ENCODE assay signal across 27 cellular contexts in the genomic region with DNA sequence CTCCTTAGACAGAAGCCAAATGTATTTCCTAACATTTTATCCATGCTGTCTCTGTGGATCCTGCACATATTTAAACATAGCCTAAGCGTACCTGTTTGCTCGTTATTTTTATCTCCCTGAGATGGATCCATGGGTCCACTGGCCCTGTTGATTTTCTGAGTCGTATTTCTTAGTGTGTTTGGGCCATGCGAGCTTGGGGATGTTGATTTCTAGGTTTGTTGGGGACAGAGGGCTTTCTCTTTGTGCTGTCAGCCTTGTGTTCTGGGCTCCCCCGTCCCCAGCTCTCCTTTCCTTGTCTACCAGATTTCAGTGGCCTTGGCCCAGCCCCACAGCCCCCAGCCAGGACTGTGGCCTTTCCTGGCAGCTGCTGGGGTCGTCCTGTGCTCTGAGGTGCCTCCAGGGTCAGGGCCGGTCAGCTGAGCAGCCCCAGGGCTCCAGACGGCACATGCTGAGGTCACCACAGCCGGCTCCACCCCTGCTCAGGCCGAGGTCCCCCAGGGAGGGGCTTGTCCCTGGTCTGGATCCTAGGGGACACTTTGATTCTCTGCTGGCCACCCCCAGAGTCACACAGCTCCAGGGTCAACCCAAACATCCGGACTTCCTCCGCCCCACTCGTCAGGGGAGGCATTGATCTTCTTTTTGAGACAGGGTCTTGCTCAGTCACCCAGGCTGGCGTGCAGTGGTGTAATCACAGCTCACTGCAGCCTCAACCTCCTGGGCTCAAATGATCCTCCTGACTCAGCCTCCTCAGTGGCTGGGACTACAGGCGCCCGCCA. TPM values are rescaled to one million over a fixed set of nuclear protein-coding genes. Genes with fewer than 3 reads are reported as not detected.
"Had no signal": no experiment of that assay in that cellular context is flagged by ENCODE, and none has a peak within 500 bp of the region (broad histone marks: within the 10 kb centered on the region; RNA-seq: fewer than 3 reads in every experiment).

No MANE protein-coding gene starts in this region.

- ATAC-seq: activated T-cell treated with anti-CD3 and anti-CD28 coated beads, Interleukin-2, amount 50 U/mL, for 4 hours; gastrocnemius medialis; heart left ventricle; mucosa of descending colon; psoas muscle; right cardiac atrium; stimulated activated naive CD8-positive, alpha-beta T cell treated with anti-CD3 and anti-CD28 coated beads, Interleukin-15, amount 100 ng/mL, for 72 hours; T-cell had no signal

- H3K27ac ChIP-seq: coronary artery, esophagus squamous epithelium, gastrocnemius medialis, heart left ventricle, psoas muscle, tibial nerve had no signal

- H3K9me3 ChIP-seq: esophagus squamous epithelium, gastrocnemius medialis, heart left ventricle, mucosa of descending colon, psoas muscle, tibial nerve had no signal

- H3K36me3 ChIP-seq: esophagus squamous epithelium, gastrocnemius medialis, heart left ventricle, tibial nerve had no signal

- H3K4me1 ChIP-seq: gastrocnemius medialis, psoas muscle had no signal

- H3K4me3 Mint-ChIP-seq: activated naive CD8-positive, alpha-beta T cell treated with anti-CD3 and anti-CD28 coated beads for 36 hours; activated T-cell treated with anti-CD3 and anti-CD28 coated beads, Interleukin-2, amount 50 U/mL, for 4 hours; endodermal cell; memory B cell; stimulated activated naive CD8-positive, alpha-beta T cell treated with anti-CD3 and anti-CD28 coated beads, Interleukin-15, amount 100 ng/mL, for 72 hours; T-cell; T-helper 2 cell treated with Interferon-gamma antibody and Interleukin-4, amounts not matched to agents 5 μg/mL and 100 μg/mL, for 36 hours had no signal

- H3K27ac Mint-ChIP-seq: activated naive CD8-positive, alpha-beta T cell treated with anti-CD3 and anti-CD28 coated beads for 36 hours; endodermal cell; memory B cell; T-cell; T-helper 2 cell treated with Interferon-gamma antibody and Interleukin-4, amounts not matched to agents 5 μg/mL and 100 μg/mL, for 36 hours had no signal

- FAIRE-seq: islet of Langerhans had no signal

- H3K4me1 Mint-ChIP-seq: activated naive CD8-positive, alpha-beta T cell treated with anti-CD3 and anti-CD28 coated beads for 36 hours; endodermal cell; memory B cell; stimulated activated naive CD8-positive, alpha-beta T cell treated with anti-CD3 and anti-CD28 coated beads, Interleukin-15, amount 100 ng/mL, for 72 hours had no signal

- H3K36me3 Mint-ChIP-seq: activated naive CD8-positive, alpha-beta T cell treated with anti-CD3 and anti-CD28 coated beads for 36 hours; T-cell had no signal

- H3K9me3 Mint-ChIP-seq: activated naive CD8-positive, alpha-beta T cell treated with anti-CD3 and anti-CD28 coated beads for 36 hours; activated T-cell treated with anti-CD3 and anti-CD28 coated beads, Interleukin-2, amount 50 U/mL, for 4 hours; endodermal cell; stimulated activated naive CD8-positive, alpha-beta T cell treated with anti-CD3 and anti-CD28 coated beads, Interleukin-15, amount 100 ng/mL, for 72 hours; T-cell; T-helper 2 cell treated with Interferon-gamma antibody and Interleukin-4, amounts not matched to agents 5 μg/mL and 100 μg/mL, for 36 hours had no signal

- H3K4me3 ChIP-seq: coronary artery, esophagus squamous epithelium, gastrocnemius medialis, heart left ventricle, mucosa of descending colon, psoas muscle, tibial nerve had no signal

- DNase-seq: activated CD8-positive, alpha-beta memory T cell treated with anti-CD3 and anti-CD28 coated beads for 24 hours; activated CD8-positive, alpha-beta memory T cell treated with anti-CD3 and anti-CD28 coated beads, Interleukin-2, amount 50 U/mL, for 4 hours; activated naive CD4-positive, alpha-beta T cell treated with Interleukin-2 at 50 U/mL for 16 hours; activated naive CD8-positive, alpha-beta T cell treated with anti-CD3 and anti-CD28 coated beads for 36 hours; activated T-cell treated with anti-CD3 and anti-CD28 coated beads, Interleukin-2, amount 50 U/mL, for 4 hours; cerebellar nuclear complex; endodermal cell; esophagus squamous epithelium; gastrocnemius medialis; heart left ventricle; mucosa of descending colon; psoas muscle; right cardiac atrium; stimulated activated CD4-positive, alpha-beta T cell treated with anti-CD3 and anti-CD28 coated beads, Interleukin-12 subunit alpha, Interleukin-12 subunit beta, amount 100 ng/mL, for 4 hours; stimulated activated CD4-positive, alpha-beta T cell treated with anti-CD3 and anti-CD28 coated beads, Interleukin-4, amount 100 ng/mL, for 4 hours; stimulated activated naive CD8-positive, alpha-beta T cell treated with anti-CD3 and anti-CD28 coated beads, Interleukin-15, amount 100 ng/mL, for 72 hours; T-cell had no signal

RNA-seq across cellular contexts. Expression of gene SSTR5, which starts 4.4 kb away (rescaled TPM):
- total RNA-seq: activated naive CD8-positive, alpha-beta T cell treated with anti-CD3 and anti-CD28 coated beads for 36 hours; activated T-cell treated with anti-CD3 and anti-CD28 coated beads, Interleukin-2, amount 50 U/mL, for 4 hours; esophagus squamous epithelium; mucosa of descending colon; osteoblast; skeletal muscle tissue; T-cell; tibial nerve had no signal
- polyA plus RNA-seq: neural cell had no signal

RNA-seq across cellular contexts. Expression of gene C1QTNF8, which starts 19.1 kb away (rescaled TPM):
- total RNA-seq: activated naive CD8-positive, alpha-beta T cell treated with anti-CD3 and anti-CD28 coated beads for 36 hours; activated T-cell treated with anti-CD3 and anti-CD28 coated beads, Interleukin-2, amount 50 U/mL, for 4 hours; esophagus squamous epithelium; gastrocnemius medialis; heart left ventricle; lower leg skin; mucosa of descending colon; osteoblast; psoas muscle; skeletal muscle tissue; T-cell; tibial nerve; urinary bladder had no signal
- polyA plus RNA-seq: heart left ventricle, psoas muscle, urinary bladder had no signal
